ENCODE assay signal across 24 cellular contexts in the genomic region with DNA sequence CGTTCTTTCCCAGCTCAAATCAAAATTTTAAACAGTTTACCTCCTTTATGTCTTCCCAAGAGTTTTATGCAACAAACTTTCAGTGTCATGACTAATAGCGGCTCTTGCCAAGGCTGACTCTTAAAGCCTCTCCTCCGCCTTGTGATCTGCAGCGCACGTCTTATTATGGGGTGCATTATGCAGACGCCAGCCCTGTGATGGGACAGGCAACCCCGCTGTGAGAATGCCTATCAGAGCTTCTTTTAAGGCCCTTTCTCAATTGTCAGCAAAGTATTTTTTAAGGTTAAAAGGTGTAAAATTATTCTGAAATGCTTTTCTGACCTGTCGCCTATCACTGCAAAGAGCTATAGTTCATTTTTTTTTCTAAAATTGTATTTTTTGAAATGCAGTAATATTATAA.
A peak's percentile ranks its signal among the peaks of the same experiment; 100 is the strongest.
DNase-seq lines count a peak whose midpoint lies in the region; ATAC-seq, FAIRE-seq and TF ChIP-seq lines count a peak whose summit lies in the region.
"Had no signal": no experiment of that assay in that cellular context is flagged by ENCODE, and none has a peak within 500 bp of the region (broad histone marks: within the 10 kb centered on the region; RNA-seq: fewer than 3 reads in every experiment).

No MANE protein-coding gene starts in this region.

- H3K4me1 ChIP-seq in GM12878 (ENCODE audit: control insufficient read depth, insufficient read depth, low read length): no peaks in the 10 kb centered on the region
- H3K4me1 ChIP-seq: A549 had no signal

- no peak overlapping the region for H3K4me3 ChIP-seq in GM12878
- H3K4me3 ChIP-seq: A549, GM23338 had no signal

- in situ Hi-C loops in GM12878 (cut with MboI): no loop called here

- H3K27ac Mint-ChIP-seq in neural crest cell (ENCODE audit: unreplicated experiment): no peak overlapping the region
- H3K27ac Mint-ChIP-seq: CD4-positive, alpha-beta memory T cell; GM23338; H9; HFFc6 had no signal

- no peaks in the 10 kb centered on the region for H3K27me3 Mint-ChIP-seq in neural crest cell (ENCODE audit: low read depth)

- no peak for TF ChIP-seq RAD21 in GM12878 (IDR thresholded peaks at IDR 0.05; ENCODE audit: insufficient read depth, low read depth, low read length)

- H3K27ac ChIP-seq in GM12878 (ENCODE audit: control insufficient read depth, insufficient read depth): no peak overlapping the region
- H3K27ac ChIP-seq: 22Rv1, A549 had no signal

- BruUV-seq in GM12878 (replicated peaks; lab: Mats Ljungman, UMichigan): no TSS peak

- H3K4me3 Mint-ChIP-seq in neural crest cell: peak overlapping the region; percentile 7
- H3K4me3 Mint-ChIP-seq: CD4-positive, alpha-beta memory T cell; GM23338; H9; HFFc6 had no signal

- no peak for FAIRE-seq in GM12878 (lab: Jason Lieb, UNC)
- FAIRE-seq: A549, GM12891, GM18507 had no signal

- no peaks in the 10 kb centered on the region for H3K9me3 Mint-ChIP-seq in neural crest cell
- H3K9me3 Mint-ChIP-seq: GM23338 had no signal

- H3K4me1 Mint-ChIP-seq in neural crest cell: peaks cover 41% of the 10 kb centered on the region
- H3K4me1 Mint-ChIP-seq: CD4-positive, alpha-beta memory T cell had no signal

- no peak overlapping the region for H3K4me2 ChIP-seq in GM12878 (ENCODE audit: control insufficient read depth, insufficient read depth)
- H3K4me2 ChIP-seq: A549, GM23338 had no signal

- POLR2A ChIA-PET in GM12878 (lab: Charles Lee) (no interaction called here), HEK293T (lab: Yijun Ruan, JAX) (no interaction called here)

- no peaks in the 10 kb centered on the region for H3K79me2 ChIP-seq in GM12878 (ENCODE audit: control insufficient read depth, insufficient read depth, low read length)

- SMC1A ChIA-PET in GM12878 (lab: Charles Lee; ENCODE audit: uncharacterized antibody, unreplicated experiment): no interaction called here

- intact Hi-C loops in GM12878 (cut with micrococcal nuclease; ENCODE audit: unreplicated experiment): no loop called here
- intact Hi-C loops in posterior vena cava (cut with DNase I): no loop called here

- no peak for TF ChIP-seq POLR2A in GM12878 (IDR thresholded peaks at IDR 0.05; ENCODE audit: low read depth, low read length)

- no peaks in the 10 kb centered on the region for H4K20me1 ChIP-seq in GM12878 (ENCODE audit: control insufficient read depth, insufficient read depth)

- RAD21 ChIA-PET in GM12878 (lab: Charles Lee; ENCODE audit: unreplicated experiment): no interaction called here

- CTCF ChIA-PET in GM12878 (lab: Yijun Ruan, JAX) (interaction anchor here (0.7 kb wide), 1 partner anchor 150 kb away, joined by 4 read pairs; no protein-coding TSS in a partner anchor), HEK293T (lab: Yijun Ruan, JAX) (interaction anchor here (0.6 kb wide), 1 partner anchor 386 kb away, joined by 3 read pairs; no protein-coding TSS in a partner anchor)

- ATAC-seq in GM12878: no peak
- no peak for ATAC-seq in HG03432 (IDR thresholded peaks at IDR 0.05; ENCODE audit: unreplicated experiment)
- ATAC-seq: A549, GM23338, HCT116 had no signal

- TF ChIP-seq CTCF in GM12878 (IDR thresholded peaks at IDR 0.05 in 2 of 3, conservative IDR thresholded peaks at IDR 0.05 in 1 of 3; ENCODE audit: control insufficient read depth in 2 of 3, extremely low read depth in 1 of 3, insufficient read depth in 1 of 3, low read depth in 3 of 3, low read length in 3 of 3): no peak
- TF ChIP-seq CTCF in neural crest cell (conservative IDR thresholded peaks at IDR 0.05): no peak

- no peak overlapping the region for H3K9ac ChIP-seq in GM12878 (ENCODE audit: control insufficient read depth, insufficient read depth, low read length)

- 70% methylated on average over 8 of the region's 8 CpGs for WGBS in GM12878 (ENCODE audit: insufficient coverage, insufficient replicate concordance, low lambda C conversion rate, missing lambda C conversion rate)

- no peaks in the 10 kb centered on the region for H3K36me3 ChIP-seq in GM12878 (ENCODE audit: control insufficient read depth in 2 of 2, insufficient read depth in 2 of 2, low read length in 1 of 2)

- no peak for TF ChIP-seq EP300 in GM12878 (IDR thresholded peaks at IDR 0.05; ENCODE audit: borderline replicate concordance in 1 of 2, control insufficient read depth in 1 of 2, low read depth in 2 of 2, low read length in 2 of 2)

- DNase-seq in NCI-H2227 (lab: John Stamatoyannopoulos, UW; ENCODE audit: unreplicated experiment) (peak; percentile 3), NCI-H2227 treated with DMSO at 0.1 percent for 48 hours (lab: John Stamatoyannopoulos, UW) (no peak), GM12878 (ENCODE audit: low read depth, low spot score) (no peak), neural crest cell (ENCODE audit: low read depth, low spot score) (no peak), HEK293T (ENCODE audit: extremely low spot score) (no peak), AML-193 (lab: John Stamatoyannopoulos, UW) (no peak), posterior vena cava (ENCODE audit: low spot score) (no peak)
- DNase-seq: ACHN; C1 segment of cervical spinal cord; Calu3; CD4-positive, alpha-beta memory T cell; COR-L47; DND-41; EL; GDM1; H9; HFFc6 had no signal

- no peaks in the 10 kb centered on the region for H3K9me3 ChIP-seq in GM12878 (replicated peaks; ENCODE audit: control insufficient read depth, insufficient read depth, low read length)
- H3K9me3 ChIP-seq: A549 had no signal

- H3K27me3 ChIP-seq in GM12878 (replicated peaks in 1 of 2; ENCODE audit: control insufficient read depth in 2 of 2, insufficient read depth in 2 of 2, low read length in 1 of 2): no peaks in the 10 kb centered on the region

- no peaks in the 10 kb centered on the region for H3K36me3 Mint-ChIP-seq in neural crest cell (ENCODE audit: low read depth)
- H3K36me3 Mint-ChIP-seq: CD4-positive, alpha-beta memory T cell had no signal

- no peak overlapping the region for H2AFZ ChIP-seq in GM12878 (ENCODE audit: control insufficient read depth, low read depth, low read length)
- H2AFZ ChIP-seq: GM23338 had no signal

TF ChIP-seq in GM12878, 131 proteins besides CTCF, POLR2A, EP300 and RAD21:
- no peak for TF ChIP-seq RBBP5 (conservative IDR thresholded peaks at IDR 0.05)
- TF ChIP-seq, protein P1, sequence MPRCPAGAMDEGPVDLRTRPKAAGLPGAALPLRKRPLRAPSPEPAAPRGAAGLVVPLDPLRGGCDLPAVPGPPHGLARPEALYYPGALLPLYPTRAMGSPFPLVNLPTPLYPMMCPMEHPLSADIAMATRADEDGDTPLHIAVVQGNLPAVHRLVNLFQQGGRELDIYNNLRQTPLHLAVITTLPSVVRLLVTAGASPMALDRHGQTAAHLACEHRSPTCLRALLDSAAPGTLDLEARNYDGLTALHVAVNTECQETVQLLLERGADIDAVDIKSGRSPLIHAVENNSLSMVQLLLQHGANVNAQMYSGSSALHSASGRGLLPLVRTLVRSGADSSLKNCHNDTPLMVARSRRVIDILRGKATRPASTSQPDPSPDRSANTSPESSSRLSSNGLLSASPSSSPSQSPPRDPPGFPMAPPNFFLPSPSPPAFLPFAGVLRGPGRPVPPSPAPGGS (IDR thresholded peaks at IDR 0.05; ENCODE audit: borderline replicate concordance, insufficient read depth, low read depth, low read length, poor library complexity, severe bottlenecking): peak; percentile 3

TF ChIP-seq in HEK293T, 16 proteins besides CTCF, POLR2A, EP300 and RAD21:
- TF ChIP-seq ARNT (IDR thresholded peaks at IDR 0.05) (no peak), FOXK2 (IDR thresholded peaks at IDR 0.05) (no peak), SUZ12 (IDR thresholded peaks at IDR 0.05) (no peak), TARDBP (IDR thresholded peaks at IDR 0.05) (no peak), ELF4 (IDR thresholded peaks at IDR 0.05) (no peak), ZNF384 (IDR thresholded peaks at IDR 0.05) (no peak), BHLHE40 (IDR thresholded peaks at IDR 0.05; ENCODE audit: borderline replicate concordance) (no peak), L3MBTL2 (conservative IDR thresholded peaks at IDR 0.05) (no peak), FOXM1 (IDR thresholded peaks at IDR 0.05; ENCODE audit: borderline replicate concordance) (no peak), HDGF (IDR thresholded peaks at IDR 0.05; ENCODE audit: borderline replicate concordance) (no peak), CTBP1 (IDR thresholded peaks at IDR 0.05; ENCODE audit: borderline replicate concordance) (no peak), LEF1 (IDR thresholded peaks at IDR 0.05; ENCODE audit: borderline replicate concordance) (no peak), NFRKB (IDR thresholded peaks at IDR 0.05) (no peak), SP1 (IDR thresholded peaks at IDR 0.05) (no peak), FOXA1 (IDR thresholded peaks at IDR 0.05) (no peak)
- TF ChIP-seq, protein P2, sequence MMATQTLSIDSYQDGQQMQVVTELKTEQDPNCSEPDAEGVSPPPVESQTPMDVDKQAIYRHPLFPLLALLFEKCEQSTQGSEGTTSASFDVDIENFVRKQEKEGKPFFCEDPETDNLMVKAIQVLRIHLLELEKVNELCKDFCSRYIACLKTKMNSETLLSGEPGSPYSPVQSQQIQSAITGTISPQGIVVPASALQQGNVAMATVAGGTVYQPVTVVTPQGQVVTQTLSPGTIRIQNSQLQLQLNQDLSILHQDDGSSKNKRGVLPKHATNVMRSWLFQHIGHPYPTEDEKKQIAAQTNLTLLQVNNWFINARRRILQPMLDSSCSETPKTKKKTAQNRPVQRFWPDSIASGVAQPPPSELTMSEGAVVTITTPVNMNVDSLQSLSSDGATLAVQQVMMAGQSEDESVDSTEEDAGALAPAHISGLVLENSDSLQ (IDR thresholded peaks at IDR 0.05): no peak
